ENCODE assay signal across 18 cellular contexts in the genomic region with DNA sequence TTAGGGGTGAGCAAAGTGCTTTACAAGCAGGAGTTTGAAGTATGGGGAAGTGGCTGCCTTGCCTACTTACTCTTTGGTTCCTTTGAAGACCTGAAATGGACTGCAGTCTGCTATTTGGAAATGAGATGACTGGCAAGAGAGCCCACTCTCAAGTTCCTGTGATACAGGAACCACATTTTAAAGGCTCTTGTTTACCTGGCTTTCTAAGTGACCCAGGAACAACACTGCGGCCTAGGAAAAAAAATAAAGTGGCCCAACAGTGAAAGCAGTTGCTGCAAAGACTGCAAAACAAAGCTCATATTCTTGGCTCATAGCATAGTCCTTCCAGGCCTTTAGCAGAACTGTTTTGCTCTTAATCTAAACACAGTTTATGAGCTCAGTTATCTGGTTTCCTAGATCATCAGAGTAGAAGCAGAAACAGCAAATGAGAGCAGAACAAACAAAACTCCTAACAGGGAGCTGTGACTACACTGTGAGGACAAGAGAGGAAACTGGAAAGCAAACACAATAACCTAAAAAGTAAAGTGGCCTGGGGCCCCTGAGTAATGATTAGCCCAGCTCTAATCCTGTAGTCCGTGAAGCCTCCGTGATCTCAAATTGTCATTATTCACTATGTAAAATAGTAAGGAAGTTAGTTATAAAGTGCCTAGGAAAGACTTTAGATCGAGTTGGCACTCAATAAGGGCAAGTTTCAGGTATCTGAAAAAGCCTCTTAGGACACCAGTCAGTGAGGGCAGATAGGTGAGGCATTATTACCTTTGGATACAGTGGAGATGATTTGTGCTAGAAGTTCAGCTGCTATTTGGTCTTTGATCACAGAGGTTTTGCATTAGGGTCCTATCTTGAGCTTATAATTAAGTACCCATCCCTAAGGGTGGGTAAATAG. TPM values are rescaled to one million over a fixed set of nuclear protein-coding genes. Genes with fewer than 3 reads are reported as not detected.
DNase-seq lines count a peak whose midpoint lies in the region; TF ChIP-seq lines count a peak whose summit lies in the region.
"Had no signal": no experiment of that assay in that cellular context is flagged by ENCODE, and none has a peak within 500 bp of the region (broad histone marks: within the 10 kb centered on the region; RNA-seq: fewer than 3 reads in every experiment).

No MANE protein-coding gene starts in this region.

- no peaks in the 10 kb centered on the region for H3K9me3 Mint-ChIP-seq in activated CD4-positive, alpha-beta memory T cell treated with anti-CD3 and anti-CD28 coated beads, Interleukin-2, amount 10 ng/mL, durations not matched to agents 7 days and 5 days
- no peaks in the 10 kb centered on the region for H3K9me3 Mint-ChIP-seq in MCF 10A (ENCODE audit: unreplicated experiment)
- H3K9me3 Mint-ChIP-seq: CD4-positive, alpha-beta T cell had no signal

- POLR2A ChIA-PET in activated CD4-positive, alpha-beta memory T cell treated with anti-CD3 and anti-CD28 coated beads, Interleukin-2, amount 10 ng/mL, durations not matched to agents 7 days and 5 days (lab: Charles Lee), result interaction anchor here (0.9 to 2.0 kb wide), 3 partner anchors 11 to 28 kb away, joined by 4 to 11 read pairs (median 6); partner anchors contain the start of gene XBP1
- POLR2A ChIA-PET in MCF 10A (lab: Yijun Ruan, JAX), result interaction anchor here (0.7 to 6.3 kb wide), 4 partner anchors 10 to 176 kb away, joined by 3 to 61 read pairs (median 3); partner anchors contain the start of genes CHEK2 and XBP1

- H3K27me3 ChIP-seq in hepatocyte, result no peaks in the 10 kb centered on the region
- no peaks in the 10 kb centered on the region for H3K27me3 ChIP-seq in parathyroid adenoma (ENCODE audit: control insufficient read depth, insufficient read depth, low read length)
- H3K27me3 ChIP-seq: gastrocnemius medialis had no signal

- WGBS in hepatocyte (ENCODE audit: low lambda C conversion rate, missing lambda C conversion rate), result 21% methylated on average over 4 of the region's 4 CpGs

- H3K4me1 Mint-ChIP-seq in activated CD4-positive, alpha-beta memory T cell treated with anti-CD3 and anti-CD28 coated beads, Interleukin-2, amount 10 ng/mL, durations not matched to agents 7 days and 5 days, result peaks cover 16% of the 10 kb centered on the region
- no peaks in the 10 kb centered on the region for H3K4me1 Mint-ChIP-seq in MCF 10A (ENCODE audit: insufficient read depth, unreplicated experiment)

- DNase-seq in DMS153 (lab: John Stamatoyannopoulos, UW) (peak; percentile 90), LNCaP clone FGC (ENCODE audit: low read depth) (peak; percentile 89), hepatocyte (ENCODE audit: low spot score) (peak; percentile 76), Ammon's horn (ENCODE audit: low spot score) (no peak), MCF 10A (ENCODE audit: unreplicated experiment) (no peak)
- no peak for DNase-seq in stimulated activated naive CD4-positive, alpha-beta T cell (lab: John Stamatoyannopoulos, UW)
- DNase-seq in activated CD4-positive, alpha-beta memory T cell treated with anti-CD3 and anti-CD28 coated beads, Interleukin-2, amount 10 ng/mL, durations not matched to agents 7 days and 5 days, result no peak
- DNase-seq: activated T-cell treated with anti-CD3 and anti-CD28 coated beads for 4 hours; amniotic stem cell; CD4-positive, alpha-beta T cell; gastrocnemius medialis; left ventricle myocardium inferior; MM.1S; NCI-H526; Right ventricle myocardium superior; stimulated activated CD4-positive, alpha-beta T cell treated with anti-CD3 and anti-CD28 coated beads, Interleukin-4, amount 100 ng/mL, for 1 hour; stimulated activated naive CD4-positive, alpha-beta T cell treated with Interleukin-2 at 50 U/mL for 16 hours had no signal

- intact Hi-C loops in MCF 10A (cut with micrococcal nuclease), result no loop called here

- H3K4me3 ChIP-seq in LNCaP clone FGC (ENCODE audit: low read depth, low read length) (no peak overlapping the region), hepatocyte (no peak overlapping the region), parathyroid adenoma (ENCODE audit: low read depth, low read length) (no peak overlapping the region)
- H3K4me3 ChIP-seq: gastrocnemius medialis, left ventricle myocardium inferior had no signal

- H2AFZ ChIP-seq in hepatocyte (no peak overlapping the region), parathyroid adenoma (no peak overlapping the region)

- no peaks in the 10 kb centered on the region for H3K27me3 Mint-ChIP-seq in activated CD4-positive, alpha-beta memory T cell treated with anti-CD3 and anti-CD28 coated beads, Interleukin-2, amount 10 ng/mL, durations not matched to agents 7 days and 5 days
- no peaks in the 10 kb centered on the region for H3K27me3 Mint-ChIP-seq in MCF 10A (ENCODE audit: insufficient read depth, unreplicated experiment)
- H3K27me3 Mint-ChIP-seq: CD4-positive, alpha-beta T cell had no signal

- no peak for TF ChIP-seq CTCF in LNCaP clone FGC (IDR thresholded peaks at IDR 0.05; ENCODE audit: control insufficient read depth, extremely low read depth, insufficient read depth)
- TF ChIP-seq CTCF in hepatocyte (IDR thresholded peaks at IDR 0.05; ENCODE audit: poor library complexity), result no peak
- TF ChIP-seq CTCF in parathyroid adenoma (IDR thresholded peaks at IDR 0.05), result no peak
- TF ChIP-seq CTCF in MCF 10A (IDR thresholded peaks at IDR 0.05; ENCODE audit: unreplicated experiment), result no peak

- peaks cover 20% of the 10 kb centered on the region for H4K20me1 ChIP-seq in hepatocyte (ENCODE audit: insufficient read depth, poor library complexity, severe bottlenecking)

- H3K4me1 ChIP-seq in hepatocyte (ENCODE audit: insufficient read depth) (peaks cover 31% of the 10 kb centered on the region), parathyroid adenoma (peaks cover 2% of the 10 kb centered on the region)

- H3K9ac ChIP-seq in parathyroid adenoma, result no peak overlapping the region

- no peaks in the 10 kb centered on the region for H3K9me2 ChIP-seq in hepatocyte (replicated peaks; ENCODE audit: insufficient read depth)

- H3K4me2 ChIP-seq in hepatocyte (peak overlapping the region; percentile 64), parathyroid adenoma (ENCODE audit: low read length) (peak overlapping the region; percentile 26)

- H3K27ac Mint-ChIP-seq in activated CD4-positive, alpha-beta memory T cell treated with anti-CD3 and anti-CD28 coated beads, Interleukin-2, amount 10 ng/mL, durations not matched to agents 7 days and 5 days, result no peak overlapping the region
- no peak overlapping the region for H3K27ac Mint-ChIP-seq in MCF 10A (ENCODE audit: low read depth, unreplicated experiment)

- CTCF ChIA-PET in activated CD4-positive, alpha-beta memory T cell treated with anti-CD3 and anti-CD28 coated beads, Interleukin-2, amount 10 ng/mL, durations not matched to agents 7 days and 5 days (lab: Charles Lee), result interaction anchor here (0.6 to 1.7 kb wide), 5 partner anchors 12 to 461 kb away, joined by 3 to 5 read pairs (median 3); partner anchors contain the start of gene CCDC117
- CTCF ChIA-PET in MCF 10A (lab: Yijun Ruan, JAX), result interaction anchor here (0.6 to 1.3 kb wide), 6 partner anchors 10 to 1292 kb away, joined by 3 to 5 read pairs (median 3); partner anchors contain the start of gene CCDC117

- no peak overlapping the region for H3K4me3 Mint-ChIP-seq in activated CD4-positive, alpha-beta memory T cell treated with anti-CD3 and anti-CD28 coated beads, Interleukin-2, amount 10 ng/mL, durations not matched to agents 7 days and 5 days
- no peak overlapping the region for H3K4me3 Mint-ChIP-seq in MCF 10A (ENCODE audit: unreplicated experiment)
- H3K4me3 Mint-ChIP-seq: CD4-positive, alpha-beta T cell had no signal

- H3K79me2 ChIP-seq in hepatocyte (peaks cover 68% of the 10 kb centered on the region), parathyroid adenoma (no peaks in the 10 kb centered on the region)

- no peaks in the 10 kb centered on the region for H3K9me3 ChIP-seq in hepatocyte (ENCODE audit: low read depth)
- H3K9me3 ChIP-seq in parathyroid adenoma (ENCODE audit: control insufficient read depth, low read length), result no peaks in the 10 kb centered on the region
- H3K9me3 ChIP-seq: gastrocnemius medialis, left ventricle myocardium inferior had no signal

- H3K36me3 Mint-ChIP-seq in activated CD4-positive, alpha-beta memory T cell treated with anti-CD3 and anti-CD28 coated beads, Interleukin-2, amount 10 ng/mL, durations not matched to agents 7 days and 5 days (ENCODE audit: low read depth), result peaks cover 58% of the 10 kb centered on the region
- peaks cover 90% of the 10 kb centered on the region for H3K36me3 Mint-ChIP-seq in MCF 10A (ENCODE audit: insufficient read depth, unreplicated experiment)

- H3K36me3 ChIP-seq in hepatocyte (replicated peaks; ENCODE audit: insufficient read depth, low read depth), result no peaks in the 10 kb centered on the region
- no peaks in the 10 kb centered on the region for H3K36me3 ChIP-seq in parathyroid adenoma (ENCODE audit: control insufficient read depth, insufficient read depth, low read length)

- peak overlapping the region; percentile 87 for H3K27ac ChIP-seq in hepatocyte
- peak overlapping the region; percentile 67 for H3K27ac ChIP-seq in parathyroid adenoma
- H3K27ac ChIP-seq: gastrocnemius medialis, left ventricle myocardium inferior had no signal

- no TSS peak for BruUV-seq in MCF 10A (replicated peaks; lab: Mats Ljungman, UMichigan)

RNA-seq across cellular contexts. Expression of gene CCDC117, which starts 11.5 kb away (rescaled TPM):
- total RNA-seq in hepatocyte (40.5 and 41.7 TPM in 2 replicates), MCF 10A (2022) (12.1 and 14.6 TPM in 2 replicates)
- 16.5 and 17.1 TPM in 2 replicates for polyA plus RNA-seq in hepatocyte
- total RNA-seq in activated CD4-positive, alpha-beta memory T cell treated with anti-CD3 and anti-CD28 coated beads, Interleukin-2, amount 10 ng/mL, durations not matched to agents 7 days and 5 days, result 10 to 100 TPM; 33.6 to 35.2 TPM

RNA-seq across cellular contexts. Expression of gene XBP1, which starts 16.3 kb away (rescaled TPM):
- total RNA-seq in hepatocyte (376 and 397 TPM in 2 replicates), MCF 10A (2022) (274 and 429 TPM in 2 replicates)
- 330 and 351 TPM in 2 replicates for polyA plus RNA-seq in hepatocyte
- total RNA-seq in activated CD4-positive, alpha-beta memory T cell treated with anti-CD3 and anti-CD28 coated beads, Interleukin-2, amount 10 ng/mL, durations not matched to agents 7 days and 5 days, result 100 to 1,000 TPM; 263 to 266 TPM

RNA-seq across cellular contexts. Expression of gene HSCB, which starts 42.2 kb away (rescaled TPM):
- total RNA-seq in hepatocyte (18.9 and 30.8 TPM in 2 replicates), MCF 10A (2022) (19.3 and 24.7 TPM in 2 replicates)
- 20.6 and 22.6 TPM in 2 replicates for polyA plus RNA-seq in hepatocyte
- 10 to 100 TPM; 14.4 to 16.1 TPM for total RNA-seq in activated CD4-positive, alpha-beta memory T cell treated with anti-CD3 and anti-CD28 coated beads, Interleukin-2, amount 10 ng/mL, durations not matched to agents 7 days and 5 days

RNA-seq across cellular contexts. Expression of gene CHEK2, which starts 42.4 kb away (rescaled TPM):
- total RNA-seq in hepatocyte (15.5 and 25.9 TPM in 2 replicates), MCF 10A (2022) (17.6 and 18.8 TPM in 2 replicates)
- polyA plus RNA-seq in hepatocyte, result 17.1 and 19.1 TPM in 2 replicates
- total RNA-seq in activated CD4-positive, alpha-beta memory T cell treated with anti-CD3 and anti-CD28 coated beads, Interleukin-2, amount 10 ng/mL, durations not matched to agents 7 days and 5 days, result 10 to 100 TPM; 38.7 to 39.8 TPM

Comparison
In these comparisons a context has a peak if more than half of its experiments do, and no peak if none do; other contexts are left out.
1. DNase-seq: peak in DMS153 (single experiment), LNCaP clone FGC (single experiment) and hepatocyte (single experiment); none in stimulated activated naive CD4-positive, alpha-beta T cell (0 of 6), Ammon's horn (single experiment), activated CD4-positive, alpha-beta memory T cell treated with anti-CD3 and anti-CD28 coated beads, Interleukin-2, amount 10 ng/mL, durations not matched to agents 7 days and 5 days (single experiment) and MCF 10A (single experiment).